In the genomic region with DNA sequence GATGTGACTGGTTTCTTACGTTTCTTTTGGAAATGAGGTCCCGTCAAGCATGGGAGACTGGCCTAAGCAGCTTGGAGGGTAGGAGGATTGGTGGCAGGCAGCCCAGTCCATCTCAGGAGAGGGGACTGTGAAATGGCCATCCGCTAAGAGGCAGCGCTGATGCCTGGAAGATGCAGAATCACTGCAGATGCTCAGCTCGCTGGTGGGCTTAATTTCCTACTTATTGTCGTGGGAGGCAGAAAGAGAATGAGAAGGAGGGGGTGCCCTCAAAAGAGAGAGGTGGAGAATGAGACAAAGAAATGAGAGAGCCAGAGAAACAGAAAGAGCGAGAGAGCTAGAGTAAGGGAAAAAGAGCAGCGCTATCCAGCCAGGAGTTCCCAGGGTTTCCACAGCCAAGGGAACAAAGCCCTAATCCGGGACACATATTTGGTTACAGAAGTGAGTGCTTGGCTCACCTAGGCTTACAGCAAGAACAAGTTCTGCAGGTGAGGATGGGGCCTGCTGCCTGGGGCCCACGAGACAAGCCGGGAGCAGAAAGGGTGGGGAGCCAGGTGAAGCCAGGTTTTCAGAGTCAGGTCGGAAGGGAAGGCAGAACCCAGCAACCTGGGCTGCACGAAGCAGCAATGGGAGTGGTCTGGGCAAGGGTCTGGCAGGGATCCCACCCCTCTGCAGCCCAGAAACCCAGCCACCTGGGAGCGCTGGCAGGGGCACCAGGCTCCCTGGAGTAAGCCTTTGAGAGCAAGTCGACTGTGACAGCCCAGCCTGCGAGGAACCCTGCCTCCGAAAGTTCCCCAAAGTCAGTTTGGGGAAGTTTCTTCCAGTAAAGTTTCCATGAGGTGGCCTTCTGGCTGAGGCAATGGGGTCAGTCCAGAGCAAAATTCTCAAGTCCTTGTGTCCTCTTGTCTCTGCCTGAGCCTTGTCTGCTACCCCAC, we compare ENCODE assay signal across 10 cellular contexts. TPM values are rescaled to one million over a fixed set of nuclear protein-coding genes. Genes with fewer than 3 reads are reported as not detected.
DNase-seq lines count a peak whose midpoint lies in the region; ATAC-seq and TF ChIP-seq lines count a peak whose summit lies in the region.
"Had no signal": no experiment of that assay in that cellular context is flagged by ENCODE, and none has a peak within 500 bp of the region (broad histone marks: within the 10 kb centered on the region; RNA-seq: fewer than 3 reads in every experiment).

No MANE protein-coding gene starts in this region.

- no peak for DNase-seq in activated naive CD8-positive, alpha-beta T cell treated with anti-CD3 and anti-CD28 coated beads, Interleukin-2, amount 50 U/mL, for 24 hours
- DNase-seq in activated naive CD8-positive, alpha-beta T cell treated with anti-CD3 and anti-CD28 coated beads for 36 hours: no peak
- peak; percentile 69 for DNase-seq in SK-N-SH
- DNase-seq in left kidney (ENCODE audit: low read depth, low spot score): peak; percentile 46
- no peak for DNase-seq in testis
- DNase-seq in dermis blood vessel endothelial cell: no peak
- no peak for DNase-seq in activated CD4-positive, alpha-beta T cell treated with anti-CD3 and anti-CD28 coated beads for 1 hour
- DNase-seq: mesendoderm had no signal

- H3K4me2 ChIP-seq in SK-N-SH: no peak overlapping the region
- H3K4me2 ChIP-seq: KMS-11 had no signal

- peaks cover 12% of the 10 kb centered on the region for H3F3A ChIP-seq in SK-N-SH (replicated peaks; ENCODE audit: insufficient read depth)

- H3K36me3 Mint-ChIP-seq in activated naive CD8-positive, alpha-beta T cell treated with anti-CD3 and anti-CD28 coated beads, Interleukin-2, amount 50 U/mL, for 24 hours (ENCODE audit: low read depth): peaks cover 54% of the 10 kb centered on the region
- H3K36me3 Mint-ChIP-seq in activated naive CD8-positive, alpha-beta T cell treated with anti-CD3 and anti-CD28 coated beads for 36 hours: peaks cover 36% of the 10 kb centered on the region

- TF ChIP-seq EP300 in SK-N-SH (IDR thresholded peaks at IDR 0.05; ENCODE audit: borderline replicate concordance in 1 of 2, low read depth in 1 of 2, low read length in 1 of 2): no peak

- H3K36me3 ChIP-seq in SK-N-SH (replicated peaks in 1 of 2; ENCODE audit: control insufficient read depth in 1 of 2, insufficient read depth in 2 of 2, low read length in 1 of 2): no peaks in the 10 kb centered on the region
- no peaks in the 10 kb centered on the region for H3K36me3 ChIP-seq in testis (ENCODE audit: low read depth, missing control alignments)

- H3K27ac Mint-ChIP-seq in activated naive CD8-positive, alpha-beta T cell treated with anti-CD3 and anti-CD28 coated beads, Interleukin-2, amount 50 U/mL, for 24 hours: peak overlapping the region; percentile 53
- no peak overlapping the region for H3K27ac Mint-ChIP-seq in activated naive CD8-positive, alpha-beta T cell treated with anti-CD3 and anti-CD28 coated beads for 36 hours

- no peak for ATAC-seq in activated naive CD8-positive, alpha-beta T cell treated with anti-CD3 and anti-CD28 coated beads, Interleukin-2, amount 50 U/mL, for 24 hours
- no peak for ATAC-seq in HG02840 (IDR thresholded peaks at IDR 0.05; ENCODE audit: low FRiP score, unreplicated experiment)

- no peaks in the 10 kb centered on the region for H3K9me2 ChIP-seq in SK-N-SH

- CTCF ChIA-PET in SK-N-SH (lab: Yijun Ruan, JAX): interaction anchor here (1.1 to 3.9 kb wide), 6 partner anchors 8 to 84 kb away, joined by 3 to 19 read pairs (median 6); no protein-coding TSS in a partner anchor

- no peaks in the 10 kb centered on the region for H3K27me3 Mint-ChIP-seq in activated naive CD8-positive, alpha-beta T cell treated with anti-CD3 and anti-CD28 coated beads, Interleukin-2, amount 50 U/mL, for 24 hours
- no peaks in the 10 kb centered on the region for H3K27me3 Mint-ChIP-seq in activated naive CD8-positive, alpha-beta T cell treated with anti-CD3 and anti-CD28 coated beads for 36 hours

- H3K27ac ChIP-seq in SK-N-SH (ENCODE audit: low read depth in 2 of 2, low read length in 1 of 2): peak overlapping the region in 1 of 2 experiments; percentile 98; a peak in 2 of 4 replicates
- H3K27ac ChIP-seq in testis: peak overlapping the region; percentile 31 to 80
- H3K27ac ChIP-seq: KMS-11 had no signal

- peaks cover 10 to 49% of the 10 kb centered on the region in 2 experiments; a peak in 2 of 4 replicates for H3K4me1 ChIP-seq in SK-N-SH (ENCODE audit: control insufficient read depth in 1 of 2, insufficient read depth in 2 of 2, low read depth in 1 of 2, low read length in 1 of 2)
- H3K4me1 ChIP-seq in testis: peaks cover 43% of the 10 kb centered on the region

- H3K79me2 ChIP-seq in SK-N-SH (ENCODE audit: insufficient read depth): peaks cover 3% of the 10 kb centered on the region; the same call in 1 of the 2 replicates

- H3K9me3 Mint-ChIP-seq in activated naive CD8-positive, alpha-beta T cell treated with anti-CD3 and anti-CD28 coated beads, Interleukin-2, amount 50 U/mL, for 24 hours: no peaks in the 10 kb centered on the region
- no peaks in the 10 kb centered on the region for H3K9me3 Mint-ChIP-seq in activated naive CD8-positive, alpha-beta T cell treated with anti-CD3 and anti-CD28 coated beads for 36 hours

- no peak overlapping the region for H3K9ac ChIP-seq in SK-N-SH
- H3K9ac ChIP-seq: KMS-11 had no signal

- H4K20me1 ChIP-seq in SK-N-SH (ENCODE audit: insufficient read depth): no peaks in the 10 kb centered on the region

- intact Hi-C loops in testis (cut with DNase I; ENCODE audit: low total_unique reads): no loop called here

- POLR2A ChIA-PET in SK-N-SH (lab: Yijun Ruan, JAX): interaction anchor here (2.1 kb wide), 1 partner anchor 22 kb away, joined by 7 read pairs; no protein-coding TSS in a partner anchor

- H3K9me3 ChIP-seq in SK-N-SH (no peaks in the 10 kb centered on the region), testis (no peaks in the 10 kb centered on the region)

- H3K4me3 Mint-ChIP-seq in activated naive CD8-positive, alpha-beta T cell treated with anti-CD3 and anti-CD28 coated beads, Interleukin-2, amount 50 U/mL, for 24 hours: no peak overlapping the region
- no peak overlapping the region for H3K4me3 Mint-ChIP-seq in activated naive CD8-positive, alpha-beta T cell treated with anti-CD3 and anti-CD28 coated beads for 36 hours

- no peak for TF ChIP-seq CTCF in SK-N-SH (IDR thresholded peaks at IDR 0.05)
- no peak for TF ChIP-seq CTCF in testis (IDR thresholded peaks at IDR 0.05)

- TF ChIP-seq RAD21 in SK-N-SH (IDR thresholded peaks at IDR 0.05; ENCODE audit: low read length): no peak; the same call in 1 of the 2 replicates

- H3K27me3 ChIP-seq in SK-N-SH (ENCODE audit: insufficient read depth) (no peaks in the 10 kb centered on the region), testis (no peaks in the 10 kb centered on the region)

- H3K4me1 Mint-ChIP-seq in activated naive CD8-positive, alpha-beta T cell treated with anti-CD3 and anti-CD28 coated beads, Interleukin-2, amount 50 U/mL, for 24 hours: peaks cover 71% of the 10 kb centered on the region
- H3K4me1 Mint-ChIP-seq in activated naive CD8-positive, alpha-beta T cell treated with anti-CD3 and anti-CD28 coated beads for 36 hours: peaks cover 53% of the 10 kb centered on the region

- H2AFZ ChIP-seq in SK-N-SH (ENCODE audit: low read depth): no peak overlapping the region

- H3K4me3 ChIP-seq in SK-N-SH (ENCODE audit: low read depth in 2 of 2, low read length in 1 of 2) (no peak overlapping the region), testis (no peak overlapping the region)

- TF ChIP-seq POLR2A in testis (IDR thresholded peaks at IDR 0.05): no peak

- 84% methylated on average over 12 of the region's 17 CpGs for WGBS in SK-N-SH (ENCODE audit: low lambda C conversion rate)
- WGBS in testis, 2 donors: 52 to 56% methylated on average over 13 to 17 of the region's 17 CpGs

TF ChIP-seq in SK-N-SH, 30 proteins besides CTCF, POLR2A, EP300 and RAD21:
- no peak for TF ChIP-seq RCOR1 (IDR thresholded peaks at IDR 0.05; ENCODE audit: low read length)
- no peak for TF ChIP-seq NRF1 (IDR thresholded peaks at IDR 0.05; ENCODE audit: low read depth, low read length)
- no peak for TF ChIP-seq NFIC (IDR thresholded peaks at IDR 0.05; ENCODE audit: borderline replicate concordance)

RNA-seq across cellular contexts. Expression of gene ECE1, which starts 5.8 kb away (rescaled TPM):
- total RNA-seq in activated naive CD8-positive, alpha-beta T cell treated with anti-CD3 and anti-CD28 coated beads for 36 hours: 100 to 1,000 TPM in 1 of 2 experiments, 10 to 100 TPM in 1; 95.6 to 101 TPM
- 62.3 and 96.6 TPM in 2 replicates for polyA plus RNA-seq in SK-N-SH (2012; rRNA removed)
- polyA plus RNA-seq in SK-N-SH (2012; cell fraction: cytosol; rRNA removed): 48.1 and 60.4 TPM in 2 replicates
- 53.0 and 69.9 TPM in 2 replicates for polyA plus RNA-seq in SK-N-SH (2012; cell fraction: nucleus; rRNA removed)
- total RNA-seq in testis: 100 to 1,000 TPM in 1 of 2 donors, 10 to 100 TPM in 1; 96.4 to 101 TPM
- 66.1 TPM for polyA plus RNA-seq in testis (ENCODE audit: insufficient read depth, low read depth, low replicate concordance)
- total RNA-seq in dermis blood vessel endothelial cell: 223 and 442 TPM in 2 replicates

Comparison
In these comparisons a context has a peak if more than half of its experiments do, and no peak if none do; other contexts are left out.
1. DNase-seq: peak in SK-N-SH (single experiment) and left kidney (single experiment); none in activated naive CD8-positive, alpha-beta T cell treated with anti-CD3 and anti-CD28 coated beads, Interleukin-2, amount 50 U/mL, for 24 hours (single experiment), activated naive CD8-positive, alpha-beta T cell treated with anti-CD3 and anti-CD28 coated beads for 36 hours (single experiment), testis (single experiment), dermis blood vessel endothelial cell (single experiment) and activated CD4-positive, alpha-beta T cell treated with anti-CD3 and anti-CD28 coated beads for 1 hour (single experiment).